Comparison of ENCODE assay signal across 9 cellular contexts in genomic region chr17:48002208-48002919, GRCh38. TPM values are rescaled to one million over a fixed set of nuclear protein-coding genes. Genes with fewer than 3 reads are reported as not detected.
DNase-seq lines count a peak whose midpoint lies in the region; ATAC-seq and TF ChIP-seq lines count a peak whose summit lies in the region.
"Had no signal": no experiment of that assay in that cellular context is flagged by ENCODE, and none has a peak within 500 bp of the region (broad histone marks: within the 10 kb centered on the region; RNA-seq: fewer than 3 reads in every experiment).

No MANE protein-coding gene starts in this region.

- DNase-seq in DMS 273 treated with DMSO at 0.1 percent for 48 hours (lab: John Stamatoyannopoulos, UW) (peak; percentile 52), HPDE6-E6E7 (ENCODE audit: extremely low spot score) (peak; percentile 45), SIG-M5 (lab: John Stamatoyannopoulos, UW) (peak; percentile 72), fibroblast of mammary gland (ENCODE audit: low read depth) (peak; percentile 74), osteoblast (ENCODE audit: insufficient read length, low spot score, missing footprints) (peak; percentile 92), natural killer cell (no peak), UCSD-AML1 (lab: John Stamatoyannopoulos, UW; ENCODE audit: unreplicated experiment) (no peak)

- no peak for ATAC-seq in natural killer cell
- no peak for ATAC-seq in GM19467 (IDR thresholded peaks at IDR 0.05; ENCODE audit: unreplicated experiment)

- H3K36me3 ChIP-seq in osteoblast (ENCODE audit: insufficient read depth, low read length), result no peaks in the 10 kb centered on the region

- H3K4me1 Mint-ChIP-seq in natural killer cell, result no peaks in the 10 kb centered on the region

- H3K4me3 Mint-ChIP-seq in natural killer cell, result no peak overlapping the region

- H3K27ac Mint-ChIP-seq in natural killer cell, result no peak overlapping the region

- H3K9me3 Mint-ChIP-seq in natural killer cell, result no peaks in the 10 kb centered on the region

- peaks cover 12 to 20% of the 10 kb centered on the region in 2 donors for H3K27me3 Mint-ChIP-seq in natural killer cell (ENCODE audit: low read depth in 2 of 2)

- H3K9me3 ChIP-seq in osteoblast (ENCODE audit: low read depth, low read length), result no peaks in the 10 kb centered on the region

- H4K20me1 ChIP-seq in osteoblast (ENCODE audit: insufficient read depth, low read length), result no peaks in the 10 kb centered on the region

- intact Hi-C loops in natural killer cell (cut with micrococcal nuclease), result no loop called here

- no peaks in the 10 kb centered on the region for H3K36me3 Mint-ChIP-seq in natural killer cell

- no peaks in the 10 kb centered on the region for H3K27me3 ChIP-seq in osteoblast (ENCODE audit: insufficient read depth, low read length)

- H3K4me1 ChIP-seq in osteoblast (ENCODE audit: insufficient read depth, low read length), result peaks cover 24% of the 10 kb centered on the region

- H2AFZ ChIP-seq in osteoblast (ENCODE audit: low read length), result peak overlapping the region; percentile 99

- TF ChIP-seq CTCF in fibroblast of mammary gland (conservative IDR thresholded peaks at IDR 0.05; ENCODE audit: control insufficient read depth, insufficient read depth, low read depth, low read length) (no peak), osteoblast (IDR thresholded peaks at IDR 0.05; ENCODE audit: extremely low read depth, low read depth, low read length) (no peak), natural killer cell (IDR thresholded peaks at IDR 0.05) (no peak)

- H3K27ac ChIP-seq in osteoblast (ENCODE audit: low read depth, low read length), result peak overlapping the region; percentile 83

- no peak overlapping the region for H3K4me3 ChIP-seq in fibroblast of mammary gland (ENCODE audit: control insufficient read depth, low read depth, low read length)
- no peak overlapping the region for H3K4me3 ChIP-seq in osteoblast (ENCODE audit: insufficient read depth, low read length)

- H3K4me2 ChIP-seq in osteoblast (ENCODE audit: insufficient read depth, low read length), result peak overlapping the region; percentile 63

- no peaks in the 10 kb centered on the region for H3K79me2 ChIP-seq in osteoblast (ENCODE audit: insufficient read depth, low read length)

RNA-seq across cellular contexts. Expression of gene CDK5RAP3, which starts 31.5 kb away (rescaled TPM):
- 46.6 and 50.3 TPM in 2 replicates for total RNA-seq in osteoblast
- 100 to 1,000 TPM; 289 to 300 (median 292) TPM for total RNA-seq in natural killer cell

RNA-seq across cellular contexts. Expression of gene COPZ2, which starts 35.2 kb away (rescaled TPM):
- total RNA-seq in osteoblast, result 117 and 121 TPM in 2 replicates
- total RNA-seq in natural killer cell, result 10 to 100 TPM; 15.9 to 19.1 (median 16.5) TPM

RNA-seq across cellular contexts. Expression of gene PRR15L, which starts 44.7 kb away (rescaled TPM):
- not detected in 2 replicates for total RNA-seq in osteoblast
- not detected for total RNA-seq in natural killer cell
- total RNA-seq: mononuclear cell had no signal

RNA-seq across cellular contexts. Expression of gene NFE2L1, which starts 45.8 kb away (rescaled TPM):
- 144 and 165 TPM in 2 replicates for total RNA-seq in osteoblast
- total RNA-seq in natural killer cell, result 10 to 100 TPM; 38.6 to 53.4 (median 47.5) TPM

Comparison
In these comparisons a context has a peak if more than half of its experiments do, and no peak if none do; other contexts are left out.
1. DNase-seq: peak in DMS 273 treated with DMSO at 0.1 percent for 48 hours (single experiment), HPDE6-E6E7 (single experiment), SIG-M5 (single experiment), fibroblast of mammary gland (single experiment) and osteoblast (single experiment); none in natural killer cell (single experiment) and UCSD-AML1 (single experiment).